24 cellular contexts compared by ENCODE assay signal in genomic region chr1:198387587-198387986, GRCh38.
DNase-seq lines count a peak whose midpoint lies in the region; ATAC-seq and TF ChIP-seq lines count a peak whose summit lies in the region.
"Had no signal": no experiment of that assay in that cellular context is flagged by ENCODE, and none has a peak within 500 bp of the region (broad histone marks: within the 10 kb centered on the region; RNA-seq: fewer than 3 reads in every experiment).

No MANE protein-coding gene starts in this region.

- no peaks in the 10 kb centered on the region for H3K36me3 Mint-ChIP-seq in HFFc6 (ENCODE audit: low read depth)

- 48 to 69% methylated on average over 2 to 3 of the region's 3 CpGs for WGBS in mesodermal cell (ENCODE audit: insufficient coverage in 2 of 2), 2 experiments

- H3K4me1 ChIP-seq in mesodermal cell (ENCODE audit: control insufficient read depth, insufficient read depth, low read length, poor library complexity, severe bottlenecking), result peaks cover 7% of the 10 kb centered on the region
- H3K4me1 ChIP-seq in foreskin keratinocyte, result no peaks in the 10 kb centered on the region
- H3K4me1 ChIP-seq in effector memory CD4-positive, alpha-beta T cell (ENCODE audit: control insufficient read depth, insufficient read depth, low read length, poor library complexity, severe bottlenecking), result no peaks in the 10 kb centered on the region
- H3K4me1 ChIP-seq: left lung, tibial artery had no signal

- no peak for ATAC-seq in foreskin keratinocyte
- ATAC-seq in GM21381 (IDR thresholded peaks at IDR 0.05; ENCODE audit: unreplicated experiment), result no peak
- ATAC-seq: activated T-cell treated with anti-CD3 and anti-CD28 coated beads, Interleukin-2, amount 50 U/mL, for 72 hours; left lung; Panc1 had no signal

- no peaks in the 10 kb centered on the region for H3K9me3 Mint-ChIP-seq in HFFc6
- H3K9me3 Mint-ChIP-seq: activated naive CD4-positive, alpha-beta T cell treated with anti-CD3 and anti-CD28 coated beads for 36 hours; activated T-cell treated with anti-CD3 and anti-CD28 coated beads, Interleukin-2, amount 50 U/mL, for 72 hours; H9; nephron progenitor cell; stimulated activated naive CD8-positive, alpha-beta T cell treated with anti-CD3 and anti-CD28 coated beads, Interleukin-15, Interleukin-2, amounts not matched to agents 100 ng/mL and 50 ng/mL, for 24 hours had no signal

- no peak overlapping the region for H3K4me3 Mint-ChIP-seq in HFFc6
- H3K4me3 Mint-ChIP-seq: activated naive CD4-positive, alpha-beta T cell treated with anti-CD3 and anti-CD28 coated beads for 36 hours; activated T-cell treated with anti-CD3 and anti-CD28 coated beads, Interleukin-2, amount 50 U/mL, for 72 hours; H9; nephron progenitor cell; stimulated activated naive CD8-positive, alpha-beta T cell treated with anti-CD3 and anti-CD28 coated beads, Interleukin-15, Interleukin-2, amounts not matched to agents 100 ng/mL and 50 ng/mL, for 24 hours had no signal

- TF ChIP-seq CTCF in AG04449 (IDR thresholded peaks at IDR 0.05; ENCODE audit: insufficient read depth, low read length, missing control alignments), result no peak
- TF ChIP-seq CTCF in HFFc6 (IDR thresholded peaks at IDR 0.05), result no peak
- TF ChIP-seq CTCF in choroid plexus epithelial cell (conservative IDR thresholded peaks at IDR 0.05; ENCODE audit: low read depth, low read length), result no peak
- no peak for TF ChIP-seq CTCF in foreskin keratinocyte (conservative IDR thresholded peaks at IDR 0.05)

- peaks cover 14% of the 10 kb centered on the region for H3K4me1 Mint-ChIP-seq in HFFc6 (ENCODE audit: low read depth)

- H3K27me3 Mint-ChIP-seq in HFFc6 (ENCODE audit: insufficient read depth), result no peaks in the 10 kb centered on the region; the same call in none of the 2 replicates
- H3K27me3 Mint-ChIP-seq: progenitor cell of endocrine pancreas; stimulated activated naive CD8-positive, alpha-beta T cell treated with anti-CD3 and anti-CD28 coated beads, Interleukin-15, Interleukin-2, amounts not matched to agents 100 ng/mL and 50 ng/mL, for 24 hours had no signal

- H3K9me3 ChIP-seq in mesodermal cell (ENCODE audit: control insufficient read depth, low read length), result no peaks in the 10 kb centered on the region
- no peaks in the 10 kb centered on the region for H3K9me3 ChIP-seq in effector memory CD4-positive, alpha-beta T cell (ENCODE audit: control insufficient read depth, low read length)
- H3K9me3 ChIP-seq: left lung, tibial artery had no signal

- no peak overlapping the region for H3K4me3 ChIP-seq in AG04449 (ENCODE audit: low read depth, low read length)
- H3K4me3 ChIP-seq in choroid plexus epithelial cell (ENCODE audit: low read depth, low read length), result no peak overlapping the region
- no peak overlapping the region for H3K4me3 ChIP-seq in mesodermal cell (ENCODE audit: extremely low read depth, insufficient read depth, low read length, poor library complexity, severe bottlenecking)
- no peak overlapping the region for H3K4me3 ChIP-seq in effector memory CD4-positive, alpha-beta T cell (ENCODE audit: insufficient read depth, low read depth, low read length, poor library complexity, severe bottlenecking)
- H3K4me3 ChIP-seq: left lung, tibial artery had no signal

- no peaks in the 10 kb centered on the region for H3K27me3 ChIP-seq in foreskin keratinocyte
- no peaks in the 10 kb centered on the region for H3K27me3 ChIP-seq in effector memory CD4-positive, alpha-beta T cell (replicated peaks; ENCODE audit: control insufficient read depth, insufficient read depth, low read length, poor library complexity, severe bottlenecking)
- H3K27me3 ChIP-seq: left lung, tibial artery had no signal

- DNase-seq in AG04449 (ENCODE audit: low read depth, low spot score), result peak; percentile 71
- peak; percentile 40 for DNase-seq in HFFc6
- peak; percentile 75 for DNase-seq in choroid plexus epithelial cell (ENCODE audit: low read depth)
- no peak for DNase-seq in foreskin keratinocyte
- DNase-seq in SIG-M5 treated with dmso at 0.1 percent for 504 hours (lab: John Stamatoyannopoulos, UW; ENCODE audit: unreplicated experiment), result no peak
- no peak for DNase-seq in effector memory CD4-positive, alpha-beta T cell
- DNase-seq: activated CD4-positive, alpha-beta T cell treated with anti-CD3 and anti-CD28 coated beads for 48 hours; activated naive CD4-positive, alpha-beta T cell treated with anti-CD3 and anti-CD28 coated beads for 36 hours; activated T-cell treated with anti-CD3 and anti-CD28 coated beads, Interleukin-2, amount 50 U/mL, for 72 hours; anterior cingulate cortex; C1 segment of cervical spinal cord; H9; left lung; NCI-H1417; NCI-H510A; nephron progenitor cell; SIG-M5; stimulated activated CD4-positive, alpha-beta T cell treated with anti-CD3 and anti-CD28 coated beads, Interleukin-4, amount 100 ng/mL, for 4 hours; tibial artery had no signal

- H3K27ac ChIP-seq in mesodermal cell (ENCODE audit: low read depth, low read length, severe bottlenecking), result peak overlapping the region; percentile 32
- no peak overlapping the region for H3K27ac ChIP-seq in foreskin keratinocyte
- H3K27ac ChIP-seq in effector memory CD4-positive, alpha-beta T cell (ENCODE audit: insufficient read depth, low read length, poor library complexity, severe bottlenecking), result no peak overlapping the region
- H3K27ac ChIP-seq: left lung, tibial artery had no signal

- CTCF ChIA-PET in AG04449 (lab: Yijun Ruan, JAX), result interaction anchor here (1.2 kb wide), 1 partner anchor 302 kb away, joined by 3 read pairs; no protein-coding TSS in a partner anchor

- POLR2A ChIA-PET in AG04449 (lab: Yijun Ruan, JAX), result interaction anchor here (0.5 kb wide), 1 partner anchor 166 kb away, joined by 3 read pairs; no protein-coding TSS in a partner anchor

- no peak overlapping the region for H3K27ac Mint-ChIP-seq in HFFc6
- H3K27ac Mint-ChIP-seq: activated naive CD4-positive, alpha-beta T cell treated with anti-CD3 and anti-CD28 coated beads for 36 hours; activated T-cell treated with anti-CD3 and anti-CD28 coated beads, Interleukin-2, amount 50 U/mL, for 72 hours; H9; nephron progenitor cell; progenitor cell of endocrine pancreas; stimulated activated naive CD8-positive, alpha-beta T cell treated with anti-CD3 and anti-CD28 coated beads, Interleukin-15, Interleukin-2, amounts not matched to agents 100 ng/mL and 50 ng/mL, for 24 hours had no signal

- no peaks in the 10 kb centered on the region for H3K36me3 ChIP-seq in mesodermal cell (ENCODE audit: control insufficient read depth, insufficient read depth, low read length)
- H3K36me3 ChIP-seq in effector memory CD4-positive, alpha-beta T cell (ENCODE audit: control insufficient read depth, insufficient read depth, low read length), result no peaks in the 10 kb centered on the region
- H3K36me3 ChIP-seq: left lung, tibial artery had no signal

Comparison
In these comparisons a context has a peak if more than half of its experiments do, and no peak if none do; other contexts are left out.
1. DNase-seq: peak in AG04449 (single experiment), HFFc6 (single experiment) and choroid plexus epithelial cell (single experiment); none in foreskin keratinocyte (0 of 2), SIG-M5 treated with dmso at 0.1 percent for 504 hours (single experiment) and effector memory CD4-positive, alpha-beta T cell (0 of 3).